In genomic region chr19:45886427-45887310, GRCh38 we compare ENCODE assay signal across 8 cellular contexts. TPM values are rescaled to one million over a fixed set of nuclear protein-coding genes. Genes with fewer than 3 reads are reported as not detected.
DNase-seq lines count a peak whose midpoint lies in the region; ATAC-seq and TF ChIP-seq lines count a peak whose summit lies in the region.

No MANE protein-coding gene starts in this region.

- peaks cover 5% of the 10 kb centered on the region for H3K79me2 ChIP-seq in mesendoderm (ENCODE audit: control insufficient read depth, insufficient read depth, low read length)

- peaks cover 15% of the 10 kb centered on the region for H3K36me3 Mint-ChIP-seq in CD8-positive, alpha-beta T cell
- H3K36me3 Mint-ChIP-seq in activated CD8-positive, alpha-beta memory T cell treated with anti-CD3 and anti-CD28 coated beads, Interleukin-2, amount 10 ng/mL, durations not matched to agents 7 days and 5 days = no peaks in the 10 kb centered on the region

- H3K4me1 Mint-ChIP-seq in CD8-positive, alpha-beta T cell (ENCODE audit: low read depth) = peaks cover 24% of the 10 kb centered on the region
- H3K4me1 Mint-ChIP-seq in activated CD8-positive, alpha-beta memory T cell treated with anti-CD3 and anti-CD28 coated beads, Interleukin-2, amount 10 ng/mL, durations not matched to agents 7 days and 5 days = peaks cover 20% of the 10 kb centered on the region

- H2AK5ac ChIP-seq in mesendoderm (ENCODE audit: low read length) = no peak overlapping the region

- no peak overlapping the region for H2BK5ac ChIP-seq in mesendoderm (ENCODE audit: low read length)

- H3K36me3 ChIP-seq in CD8-positive, alpha-beta T cell (ENCODE audit: insufficient read depth, low read length) = no peaks in the 10 kb centered on the region
- H3K36me3 ChIP-seq in endocrine pancreas (ENCODE audit: control insufficient read depth, insufficient read depth, low read length) (no peaks in the 10 kb centered on the region), mesendoderm (ENCODE audit: control insufficient read depth, insufficient read depth, low read length) (no peaks in the 10 kb centered on the region)

- no peak overlapping the region for H2BK120ac ChIP-seq in mesendoderm (ENCODE audit: low read depth, low read length)

- CTCF ChIA-PET in CD8-positive, alpha-beta T cell (lab: Charles Lee) = interaction anchor here (0.7 to 5.7 kb wide), 6 partner anchors 13 to 70 kb away, joined by 3 to 39 read pairs (median 4); partner anchors contain the start of genes FOXA3, NANOS2 and SYMPK
- CTCF ChIA-PET in activated CD8-positive, alpha-beta memory T cell treated with anti-CD3 and anti-CD28 coated beads, Interleukin-2, amount 10 ng/mL, durations not matched to agents 7 days and 5 days (lab: Charles Lee) = interaction anchor here (0.7 to 9.6 kb wide), 12 partner anchors 11 to 169 kb away, joined by 3 to 117 read pairs (median 4); partner anchors contain the start of genes FOXA3, MYPOP, RSPH6A and SIX5

- POLR2A ChIA-PET in CD8-positive, alpha-beta T cell (lab: Charles Lee) = interaction anchor here (0.8 to 3.1 kb wide), 7 partner anchors 16 to 194 kb away, joined by 3 to 34 read pairs (median 4); partner anchors contain the start of genes MYPOP, QPCTL, SIX5 and SNRPD2

- H3K4me3 Mint-ChIP-seq in CD8-positive, alpha-beta T cell = peak overlapping the region; percentile 98
- H3K4me3 Mint-ChIP-seq in activated CD8-positive, alpha-beta memory T cell treated with anti-CD3 and anti-CD28 coated beads, Interleukin-2, amount 10 ng/mL, durations not matched to agents 7 days and 5 days = peak overlapping the region; percentile 88

- peaks cover 2% of the 10 kb centered on the region for H3K79me1 ChIP-seq in mesendoderm (ENCODE audit: low read length)

- peak overlapping the region; percentile 87 for H3K4me3 ChIP-seq in CD8-positive, alpha-beta T cell (ENCODE audit: low read depth, low read length)
- H3K4me3 ChIP-seq in endocrine pancreas (ENCODE audit: control insufficient read depth, insufficient read depth, low read length) (peak overlapping the region; percentile 57), mesendoderm (ENCODE audit: low read length) (peak overlapping the region; percentile 71)

- peak overlapping the region; percentile 81 for H3K4me2 ChIP-seq in mesendoderm (ENCODE audit: low read length)

- H3K18ac ChIP-seq in mesendoderm (ENCODE audit: low read length) = peak overlapping the region; percentile 51

- DNase-seq in CD8-positive, alpha-beta T cell = peak; percentile 81 to 92 (median 87)
- peak; percentile 95 for DNase-seq in GM20000 (ENCODE audit: low spot score)
- DNase-seq in HUDEP-2 (lab: John Stamatoyannopoulos, UW; ENCODE audit: unreplicated experiment in 76 of 76) = peak in 75 of 76 experiments; percentile 70 to 98 (median 90)
- DNase-seq in NOMO-1 treated with DMSO at 0.1 percent for 48 hours (lab: John Stamatoyannopoulos, UW; ENCODE audit: unreplicated experiment) = peak; percentile 85
- peak; percentile 97 for DNase-seq in activated CD8-positive, alpha-beta memory T cell treated with anti-CD3 and anti-CD28 coated beads, Interleukin-2, amount 10 ng/mL, durations not matched to agents 7 days and 5 days
- peak; percentile 97 for DNase-seq in mesendoderm
- peak; percentile 77 for DNase-seq in stimulated activated CD8-positive, alpha-beta memory T cell treated with anti-CD3 and anti-CD28 coated beads, Interleukin-12 subunit alpha, Interleukin-12 subunit beta, amount 100 ng/mL, for 24 hours (ENCODE audit: extremely low read depth)

- H4K5ac ChIP-seq in mesendoderm (ENCODE audit: low read length) = no peak overlapping the region

- H3K9me3 Mint-ChIP-seq in CD8-positive, alpha-beta T cell = no peaks in the 10 kb centered on the region
- no peaks in the 10 kb centered on the region for H3K9me3 Mint-ChIP-seq in activated CD8-positive, alpha-beta memory T cell treated with anti-CD3 and anti-CD28 coated beads, Interleukin-2, amount 10 ng/mL, durations not matched to agents 7 days and 5 days (ENCODE audit: low read depth)

- H3K27me3 Mint-ChIP-seq in CD8-positive, alpha-beta T cell (ENCODE audit: low read depth) = no peaks in the 10 kb centered on the region
- no peaks in the 10 kb centered on the region for H3K27me3 Mint-ChIP-seq in activated CD8-positive, alpha-beta memory T cell treated with anti-CD3 and anti-CD28 coated beads, Interleukin-2, amount 10 ng/mL, durations not matched to agents 7 days and 5 days

- H3K27ac ChIP-seq in CD8-positive, alpha-beta T cell (ENCODE audit: low read depth, low read length) = peak overlapping the region; percentile 69
- H3K27ac ChIP-seq in mesendoderm (ENCODE audit: low read depth, low read length) = peak overlapping the region; percentile 78

- H3K9ac ChIP-seq in endocrine pancreas (ENCODE audit: control insufficient read depth, insufficient read depth, low read length) (peak overlapping the region; percentile 79), mesendoderm (ENCODE audit: low read length) (peak overlapping the region; percentile 89)

- H3K4me1 ChIP-seq in CD8-positive, alpha-beta T cell (ENCODE audit: insufficient read depth, low read length) = peaks cover 41% of the 10 kb centered on the region
- H3K4me1 ChIP-seq in endocrine pancreas (ENCODE audit: control insufficient read depth, insufficient read depth, low read length) (no peaks in the 10 kb centered on the region), mesendoderm (ENCODE audit: control insufficient read depth, low read depth, low read length) (peaks cover 7% of the 10 kb centered on the region)

- H3K9me3 ChIP-seq in CD8-positive, alpha-beta T cell (ENCODE audit: low read length) = no peaks in the 10 kb centered on the region
- H3K9me3 ChIP-seq in endocrine pancreas (ENCODE audit: control insufficient read depth, low read length) = no peaks in the 10 kb centered on the region

- no peak for TF ChIP-seq CTCF in CD8-positive, alpha-beta T cell (IDR thresholded peaks at IDR 0.05)
- no peak for TF ChIP-seq CTCF in GM20000 (IDR thresholded peaks at IDR 0.05; ENCODE audit: extremely low read depth, missing control alignments)

- peak overlapping the region; percentile 17 for H3K4ac ChIP-seq in mesendoderm (ENCODE audit: low read depth, low read length)

- no peak overlapping the region for H3K23ac ChIP-seq in mesendoderm (ENCODE audit: low read length)

- no CpG with 5 or more reads among the region's 36 CpGs for WGBS in mesendoderm (ENCODE audit: extremely low coverage, insufficient coverage, low lambda C conversion rate)

- peak overlapping the region; percentile 92 for H3K56ac ChIP-seq in mesendoderm (ENCODE audit: low read length)

- H4K8ac ChIP-seq in mesendoderm (ENCODE audit: low read depth, low read length) = peak overlapping the region; percentile 83

- peak overlapping the region; percentile 97 for H3K27ac Mint-ChIP-seq in CD8-positive, alpha-beta T cell
- peak overlapping the region; percentile 96 for H3K27ac Mint-ChIP-seq in activated CD8-positive, alpha-beta memory T cell treated with anti-CD3 and anti-CD28 coated beads, Interleukin-2, amount 10 ng/mL, durations not matched to agents 7 days and 5 days

- intact Hi-C loops in CD8-positive, alpha-beta T cell (cut with DNase I, micrococcal nuclease) = loop anchor here (1.0 to 10.0 kb wide), 12 partner anchors 16 to 379 kb away; partner anchors contain the start of genes CCDC61 (in 2 of the 2), MYPOP (in 2 of the 2), SYMPK (in 2 of the 2) and DMWD (in 1 of the 2)

- ATAC-seq in CD8-positive, alpha-beta T cell = peak; percentile 69
- peak; percentile 85 for ATAC-seq in activated CD8-positive, alpha-beta memory T cell treated with anti-CD3 and anti-CD28 coated beads, Interleukin-2, amount 10 ng/mL, durations not matched to agents 7 days and 5 days

- no peak overlapping the region for H2BK15ac ChIP-seq in mesendoderm (replicated peaks; ENCODE audit: low read depth)

- no peaks in the 10 kb centered on the region for H3K27me3 ChIP-seq in CD8-positive, alpha-beta T cell (ENCODE audit: insufficient read depth, low read length)
- H3K27me3 ChIP-seq in endocrine pancreas (ENCODE audit: control insufficient read depth, insufficient read depth, low read length) = no peaks in the 10 kb centered on the region
- no peaks in the 10 kb centered on the region for H3K27me3 ChIP-seq in mesendoderm (ENCODE audit: insufficient read depth, low read length, poor library complexity)

RNA-seq across cellular contexts. Expression of gene IRF2BP1, which starts 0.7 kb away (rescaled TPM):
- total RNA-seq in CD8-positive, alpha-beta T cell = 10 to 100 TPM; 17.7 to 19.6 TPM
- 10 to 100 TPM; 18.9 to 19.0 TPM for total RNA-seq in activated CD8-positive, alpha-beta memory T cell treated with anti-CD3 and anti-CD28 coated beads, Interleukin-2, amount 10 ng/mL, durations not matched to agents 7 days and 5 days
- polyA plus RNA-seq in mesendoderm (2013, experiment 1 of 2) = 9.0 TPM
- polyA plus RNA-seq in mesendoderm (2013, experiment 2 of 2) = 8.9 TPM

RNA-seq across cellular contexts. Expression of gene MYPOP, which starts 15.7 kb away (rescaled TPM):
- 1 to 10 TPM; 3.4 to 3.5 TPM for total RNA-seq in CD8-positive, alpha-beta T cell
- total RNA-seq in activated CD8-positive, alpha-beta memory T cell treated with anti-CD3 and anti-CD28 coated beads, Interleukin-2, amount 10 ng/mL, durations not matched to agents 7 days and 5 days = 10 to 100 TPM; 13.0 to 13.8 TPM
- polyA plus RNA-seq in mesendoderm (2013, experiment 1 of 2) = 8.9 TPM
- polyA plus RNA-seq in mesendoderm (2013, experiment 2 of 2) = 8.8 TPM

RNA-seq across cellular contexts. Expression of gene FOXA3, which starts 22.5 kb away (rescaled TPM):
- not detected for total RNA-seq in CD8-positive, alpha-beta T cell
- under 1 TPM in 1 of 2 experiments, not detected in 1; 0.14 TPM for total RNA-seq in activated CD8-positive, alpha-beta memory T cell treated with anti-CD3 and anti-CD28 coated beads, Interleukin-2, amount 10 ng/mL, durations not matched to agents 7 days and 5 days
- polyA plus RNA-seq in mesendoderm (2013, experiment 1 of 2) = 12.9 TPM
- 13.3 TPM for polyA plus RNA-seq in mesendoderm (2013, experiment 2 of 2)

RNA-seq across cellular contexts. Expression of gene SYMPK, which starts 23.7 kb away (rescaled TPM):
- 10 to 100 TPM; 52.6 to 54.2 TPM for total RNA-seq in CD8-positive, alpha-beta T cell
- 100 to 1,000 TPM; 119 to 125 TPM for total RNA-seq in activated CD8-positive, alpha-beta memory T cell treated with anti-CD3 and anti-CD28 coated beads, Interleukin-2, amount 10 ng/mL, durations not matched to agents 7 days and 5 days
- polyA plus RNA-seq in mesendoderm (2013, experiment 1 of 2) = 45.8 TPM
- 43.7 TPM for polyA plus RNA-seq in mesendoderm (2013, experiment 2 of 2)

RNA-seq across cellular contexts. Expression of gene NANOS2, which starts 27.9 kb away (rescaled TPM):
- total RNA-seq in CD8-positive, alpha-beta T cell = not detected
- under 1 TPM in 1 of 2 experiments, not detected in 1; 0.18 TPM for total RNA-seq in activated CD8-positive, alpha-beta memory T cell treated with anti-CD3 and anti-CD28 coated beads, Interleukin-2, amount 10 ng/mL, durations not matched to agents 7 days and 5 days
- not detected for polyA plus RNA-seq in mesendoderm (2013, experiment 1 of 2)
- not detected for polyA plus RNA-seq in mesendoderm (2013, experiment 2 of 2)

Comparison
In these comparisons a context has a peak if more than half of its experiments do, and no peak if none do; other contexts are left out.
1. Peak in every context shown above with its lines: DNase-seq, ATAC-seq, H3K4me3 ChIP-seq and H3K27ac ChIP-seq.